In genomic region chr4:179116011-179116410, GRCh38 we compare ENCODE assay signal across 2 cellular contexts.
TF ChIP-seq lines count a peak whose summit lies in the region.

No MANE protein-coding gene starts in this region.

TF ChIP-seq in IMR-90, 13 proteins besides CTCF, POLR2A, EP300 and RAD21:
- TF ChIP-seq FOS (IDR thresholded peaks at IDR 0.05; ENCODE audit: low read depth, low read length) (no peak), MAZ (IDR thresholded peaks at IDR 0.05; ENCODE audit: borderline replicate concordance, low read depth, low read length) (no peak), CEBPB (IDR thresholded peaks at IDR 0.05; ENCODE audit: low read depth, low read length) (no peak), RCOR1 (IDR thresholded peaks at IDR 0.05; ENCODE audit: insufficient replicate concordance, low read length) (no peak), NFE2L2 (IDR thresholded peaks at IDR 0.05; ENCODE audit: low read depth, low read length) (no peak), MXI1 (IDR thresholded peaks at IDR 0.05; ENCODE audit: borderline replicate concordance, low read depth, low read length) (no peak), MAFK (IDR thresholded peaks at IDR 0.05; ENCODE audit: low read depth, low read length) (no peak), BHLHE40 (IDR thresholded peaks at IDR 0.05; ENCODE audit: low read depth, low read length) (no peak), SMC3 (IDR thresholded peaks at IDR 0.05; ENCODE audit: low read depth, low read length) (no peak), RFX5 (IDR thresholded peaks at IDR 0.05; ENCODE audit: low read depth, low read length) (no peak), USF2 (IDR thresholded peaks at IDR 0.05; ENCODE audit: low read depth, low read length) (no peak), CHD1 (IDR thresholded peaks at IDR 0.05; ENCODE audit: low read depth, low read length) (no peak), ELK1 (IDR thresholded peaks at IDR 0.05; ENCODE audit: borderline replicate concordance, low read depth, low read length) (no peak)

TF ChIP-seq in H1, 55 proteins besides CTCF, POLR2A, EP300 and RAD21:
- TF ChIP-seq SRF (IDR thresholded peaks at IDR 0.05; ENCODE audit: low read depth, low read length) = no peak
- no peak for TF ChIP-seq EGR1 (IDR thresholded peaks at IDR 0.05; ENCODE audit: borderline replicate concordance, low read depth, low read length)
- no peak for TF ChIP-seq CHD7 (IDR thresholded peaks at IDR 0.05; ENCODE audit: insufficient replicate concordance, low read length)
- TF ChIP-seq CTBP2 (IDR thresholded peaks at IDR 0.05; ENCODE audit: borderline replicate concordance, insufficient read depth, insufficient read length, low read length) = no peak
- TF ChIP-seq POLR2AphosphoS5 (IDR thresholded peaks at IDR 0.05; ENCODE audit: low read depth, low read length) = no peak
- TF ChIP-seq TEAD4 (IDR thresholded peaks at IDR 0.05; ENCODE audit: low read depth, low read length) = no peak
- TF ChIP-seq RBBP5 (IDR thresholded peaks at IDR 0.05; ENCODE audit: borderline replicate concordance, low read depth, low read length) = no peak
- TF ChIP-seq NANOG (IDR thresholded peaks at IDR 0.05; ENCODE audit: insufficient read depth, low read depth, low read length, poor library complexity, severe bottlenecking) = no peak
- TF ChIP-seq BCL11A (IDR thresholded peaks at IDR 0.05; ENCODE audit: low read depth in 2 of 2, low read length in 2 of 2) = no peak
- TF ChIP-seq MAX (IDR thresholded peaks at IDR 0.05) = no peak
- no peak for TF ChIP-seq E2F6 (IDR thresholded peaks at IDR 0.05)
